In genomic region chr7:9324513-9324912, GRCh38 we compare ENCODE assay signal across 28 cellular contexts.
"Had no signal": no experiment of that assay in that cellular context is flagged by ENCODE, and none has a peak within 500 bp of the region (broad histone marks: within the 10 kb centered on the region; RNA-seq: fewer than 3 reads in every experiment).

No MANE protein-coding gene starts in this region.

- H3K36me3 Mint-ChIP-seq: neural progenitor cell; stimulated activated memory B cell treated with anti-CD40 and anti-IgM and Interleukin-4, amounts not matched to agents 10 μg/mL and 1 μg/mL and 100 μg/mL, for 72 hours; type B pancreatic cell had no signal

- H3K4me1 Mint-ChIP-seq: natural killer cell; neural progenitor cell; stimulated activated memory B cell treated with anti-CD40 and anti-IgM and Interleukin-4, amounts not matched to agents 10 μg/mL and 1 μg/mL and 100 μg/mL, for 72 hours; stimulated activated naive CD8-positive, alpha-beta T cell treated with anti-CD3 and anti-CD28 coated beads, Interleukin-15, amount 100 ng/mL, for 72 hours had no signal

- H3K9me3 ChIP-seq: ovary, psoas muscle, right lobe of liver, sigmoid colon, suprapubic skin, testis, tibial artery, upper lobe of right lung, uterus had no signal

- H3K27ac Mint-ChIP-seq: natural killer cell; nephron; neural progenitor cell; progenitor cell of endocrine pancreas; stimulated activated memory B cell treated with anti-CD40 and anti-IgM and Interleukin-4, amounts not matched to agents 10 μg/mL and 1 μg/mL and 100 μg/mL, for 72 hours; stimulated activated naive CD8-positive, alpha-beta T cell treated with anti-CD3 and anti-CD28 coated beads, Interleukin-15, amount 100 ng/mL, for 72 hours; type B pancreatic cell had no signal

- FAIRE-seq: small intestine had no signal

- H3K27me3 Mint-ChIP-seq: progenitor cell of endocrine pancreas; stimulated activated memory B cell treated with anti-CD40 and anti-IgM and Interleukin-4, amounts not matched to agents 10 μg/mL and 1 μg/mL and 100 μg/mL, for 72 hours; stimulated activated naive CD8-positive, alpha-beta T cell treated with anti-CD3 and anti-CD28 coated beads, Interleukin-15, amount 100 ng/mL, for 72 hours; type B pancreatic cell had no signal

- ATAC-seq: natural killer cell; psoas muscle; right cardiac atrium; right lobe of liver; stimulated activated memory B cell treated with anti-CD40 and anti-IgM and Interleukin-4, amounts not matched to agents 10 μg/mL and 1 μg/mL and 100 μg/mL, for 72 hours; stimulated activated naive CD8-positive, alpha-beta T cell treated with anti-CD3 and anti-CD28 coated beads, Interleukin-15, amount 100 ng/mL, for 72 hours; stimulated activated naive CD8-positive, alpha-beta T cell treated with anti-CD3 and anti-CD28 coated beads, Interleukin-15, Interleukin-2, amounts not matched to agents 100 U/mL and 50 U/mL, for 24 hours; upper lobe of right lung had no signal

- H3K9me3 Mint-ChIP-seq: nephron, neural progenitor cell, type B pancreatic cell had no signal

- H3K4me3 Mint-ChIP-seq: natural killer cell; nephron; neural progenitor cell; stimulated activated memory B cell treated with anti-CD40 and anti-IgM and Interleukin-4, amounts not matched to agents 10 μg/mL and 1 μg/mL and 100 μg/mL, for 72 hours; stimulated activated naive CD8-positive, alpha-beta T cell treated with anti-CD3 and anti-CD28 coated beads, Interleukin-15, amount 100 ng/mL, for 72 hours; type B pancreatic cell had no signal

- DNase-seq: natural killer cell; occipital lobe; ovary; posterior cingulate gyrus; psoas muscle; right cardiac atrium; right lobe of liver; sigmoid colon; small intestine; stimulated activated CD4-positive, alpha-beta T cell treated with anti-CD3 and anti-CD28 coated beads, Interleukin-15, amount 100 ng/mL, for 24 hours; stimulated activated CD4-positive, alpha-beta T cell treated with anti-CD3 and anti-CD28 coated beads, Interleukin-2, amount 100 ng/mL, for 24 hours; stimulated activated CD4-positive, alpha-beta T cell treated with anti-CD3 and anti-CD28 coated beads, Interleukin-2, amount 100 ng/mL, for 48 hours; stimulated activated CD4-positive, alpha-beta T cell treated with anti-CD3 and anti-CD28 coated beads, Interleukin-4, amount 100 ng/mL, for 24 hours; stimulated activated naive CD4-positive, alpha-beta T cell; stimulated activated naive CD8-positive, alpha-beta T cell treated with anti-CD3 and anti-CD28 coated beads, Interleukin-15, amount 100 ng/mL, for 72 hours; stimulated activated naive CD8-positive, alpha-beta T cell treated with anti-CD3 and anti-CD28 coated beads, Interleukin-15, Interleukin-2, amounts not matched to agents 100 U/mL and 50 U/mL, for 24 hours; substantia nigra; testis; tibial artery; transverse colon; upper lobe of right lung; uterus had no signal
